Comparison of ENCODE assay signal across 2 cellular contexts in the genomic region with DNA sequence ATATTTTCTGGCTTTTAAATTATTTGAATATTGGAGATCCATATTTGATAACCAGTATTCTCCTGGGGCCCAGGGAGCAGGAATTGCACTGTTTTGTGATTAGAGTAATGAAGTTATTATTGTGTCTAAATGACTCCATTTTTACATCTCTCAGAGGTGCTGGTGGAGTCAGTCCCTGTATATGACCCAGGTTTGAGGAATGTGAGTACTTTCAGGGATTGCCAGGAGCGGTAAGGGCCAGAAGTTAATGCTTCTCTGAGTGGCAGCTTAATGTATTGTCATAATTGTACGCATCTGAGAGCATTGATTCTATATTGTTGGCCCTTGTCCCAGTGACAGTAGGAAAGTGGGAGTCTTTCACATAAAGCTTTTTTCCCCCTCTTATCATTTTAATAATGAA.
A peak's percentile ranks its signal among the peaks of the same experiment; 100 is the strongest.
TF ChIP-seq lines count a peak whose summit lies in the region.

No MANE protein-coding gene starts in this region.

TF ChIP-seq in SK-N-SH treated with all-trans-retinoic acid at 6 μM for 48 hours, 23 proteins besides CTCF, POLR2A, EP300 and RAD21 (continued from another document):
- TF ChIP-seq, protein P1, sequence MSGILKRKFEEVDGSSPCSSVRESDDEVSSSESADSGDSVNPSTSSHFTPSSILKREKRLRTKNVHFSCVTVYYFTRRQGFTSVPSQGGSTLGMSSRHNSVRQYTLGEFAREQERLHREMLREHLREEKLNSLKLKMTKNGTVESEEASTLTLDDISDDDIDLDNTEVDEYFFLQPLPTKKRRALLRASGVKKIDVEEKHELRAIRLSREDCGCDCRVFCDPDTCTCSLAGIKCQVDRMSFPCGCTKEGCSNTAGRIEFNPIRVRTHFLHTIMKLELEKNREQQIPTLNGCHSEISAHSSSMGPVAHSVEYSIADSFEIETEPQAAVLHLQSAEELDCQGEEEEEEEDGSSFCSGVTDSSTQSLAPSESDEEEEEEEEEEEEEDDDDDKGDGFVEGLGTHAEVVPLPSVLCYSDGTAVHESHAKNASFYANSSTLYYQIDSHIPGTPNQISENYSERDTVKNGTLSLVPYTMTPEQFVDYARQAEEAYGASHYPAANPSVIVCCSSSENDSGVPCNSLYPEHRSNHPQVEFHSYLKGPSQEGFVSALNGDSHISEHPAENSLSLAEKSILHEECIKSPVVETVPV (CRISPR knock-in tag; IDR thresholded peaks at IDR 0.05) = no peak
- TF ChIP-seq TCF4 (CRISPR knock-in tag; IDR thresholded peaks at IDR 0.05; ENCODE audit: borderline replicate concordance) (no peak), ISL1 (CRISPR knock-in tag; IDR thresholded peaks at IDR 0.05) (0 out of 2 replicates have a peak, but pooled peaks have one; percentile 39), RARB (CRISPR knock-in tag; IDR thresholded peaks at IDR 0.05) (no peak), ZNF70 (CRISPR knock-in tag; IDR thresholded peaks at IDR 0.05) (no peak)
- TF ChIP-seq, protein P2, sequence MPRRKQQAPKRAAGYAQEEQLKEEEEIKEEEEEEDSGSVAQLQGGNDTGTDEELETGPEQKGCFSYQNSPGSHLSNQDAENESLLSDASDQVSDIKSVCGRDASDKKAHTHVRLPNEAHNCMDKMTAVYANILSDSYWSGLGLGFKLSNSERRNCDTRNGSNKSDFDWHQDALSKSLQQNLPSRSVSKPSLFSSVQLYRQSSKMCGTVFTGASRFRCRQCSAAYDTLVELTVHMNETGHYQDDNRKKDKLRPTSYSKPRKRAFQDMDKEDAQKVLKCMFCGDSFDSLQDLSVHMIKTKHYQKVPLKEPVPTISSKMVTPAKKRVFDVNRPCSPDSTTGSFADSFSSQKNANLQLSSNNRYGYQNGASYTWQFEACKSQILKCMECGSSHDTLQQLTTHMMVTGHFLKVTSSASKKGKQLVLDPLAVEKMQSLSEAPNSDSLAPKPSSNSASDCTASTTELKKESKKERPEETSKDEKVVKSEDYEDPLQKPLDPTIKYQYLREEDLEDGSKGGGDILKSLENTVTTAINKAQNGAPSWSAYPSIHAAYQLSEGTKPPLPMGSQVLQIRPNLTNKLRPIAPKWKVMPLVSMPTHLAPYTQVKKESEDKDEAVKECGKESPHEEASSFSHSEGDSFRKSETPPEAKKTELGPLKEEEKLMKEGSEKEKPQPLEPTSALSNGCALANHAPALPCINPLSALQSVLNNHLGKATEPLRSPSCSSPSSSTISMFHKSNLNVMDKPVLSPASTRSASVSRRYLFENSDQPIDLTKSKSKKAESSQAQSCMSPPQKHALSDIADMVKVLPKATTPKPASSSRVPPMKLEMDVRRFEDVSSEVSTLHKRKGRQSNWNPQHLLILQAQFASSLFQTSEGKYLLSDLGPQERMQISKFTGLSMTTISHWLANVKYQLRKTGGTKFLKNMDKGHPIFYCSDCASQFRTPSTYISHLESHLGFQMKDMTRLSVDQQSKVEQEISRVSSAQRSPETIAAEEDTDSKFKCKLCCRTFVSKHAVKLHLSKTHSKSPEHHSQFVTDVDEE (CRISPR knock-in tag; IDR thresholded peaks at IDR 0.05) = no peak
- TF ChIP-seq, protein P3, sequence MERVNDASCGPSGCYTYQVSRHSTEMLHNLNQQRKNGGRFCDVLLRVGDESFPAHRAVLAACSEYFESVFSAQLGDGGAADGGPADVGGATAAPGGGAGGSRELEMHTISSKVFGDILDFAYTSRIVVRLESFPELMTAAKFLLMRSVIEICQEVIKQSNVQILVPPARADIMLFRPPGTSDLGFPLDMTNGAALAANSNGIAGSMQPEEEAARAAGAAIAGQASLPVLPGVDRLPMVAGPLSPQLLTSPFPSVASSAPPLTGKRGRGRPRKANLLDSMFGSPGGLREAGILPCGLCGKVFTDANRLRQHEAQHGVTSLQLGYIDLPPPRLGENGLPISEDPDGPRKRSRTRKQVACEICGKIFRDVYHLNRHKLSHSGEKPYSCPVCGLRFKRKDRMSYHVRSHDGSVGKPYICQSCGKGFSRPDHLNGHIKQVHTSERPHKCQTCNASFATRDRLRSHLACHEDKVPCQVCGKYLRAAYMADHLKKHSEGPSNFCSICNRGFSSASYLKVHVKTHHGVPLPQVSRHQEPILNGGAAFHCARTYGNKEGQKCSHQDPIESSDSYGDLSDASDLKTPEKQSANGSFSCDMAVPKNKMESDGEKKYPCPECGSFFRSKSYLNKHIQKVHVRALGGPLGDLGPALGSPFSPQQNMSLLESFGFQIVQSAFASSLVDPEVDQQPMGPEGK (CRISPR knock-in tag; IDR thresholded peaks at IDR 0.05; ENCODE audit: borderline replicate concordance) = no peak

TF ChIP-seq in SK-N-SH, 30 proteins besides CTCF, POLR2A, EP300 and RAD21 (continued from another document):
- TF ChIP-seq, protein P4, sequence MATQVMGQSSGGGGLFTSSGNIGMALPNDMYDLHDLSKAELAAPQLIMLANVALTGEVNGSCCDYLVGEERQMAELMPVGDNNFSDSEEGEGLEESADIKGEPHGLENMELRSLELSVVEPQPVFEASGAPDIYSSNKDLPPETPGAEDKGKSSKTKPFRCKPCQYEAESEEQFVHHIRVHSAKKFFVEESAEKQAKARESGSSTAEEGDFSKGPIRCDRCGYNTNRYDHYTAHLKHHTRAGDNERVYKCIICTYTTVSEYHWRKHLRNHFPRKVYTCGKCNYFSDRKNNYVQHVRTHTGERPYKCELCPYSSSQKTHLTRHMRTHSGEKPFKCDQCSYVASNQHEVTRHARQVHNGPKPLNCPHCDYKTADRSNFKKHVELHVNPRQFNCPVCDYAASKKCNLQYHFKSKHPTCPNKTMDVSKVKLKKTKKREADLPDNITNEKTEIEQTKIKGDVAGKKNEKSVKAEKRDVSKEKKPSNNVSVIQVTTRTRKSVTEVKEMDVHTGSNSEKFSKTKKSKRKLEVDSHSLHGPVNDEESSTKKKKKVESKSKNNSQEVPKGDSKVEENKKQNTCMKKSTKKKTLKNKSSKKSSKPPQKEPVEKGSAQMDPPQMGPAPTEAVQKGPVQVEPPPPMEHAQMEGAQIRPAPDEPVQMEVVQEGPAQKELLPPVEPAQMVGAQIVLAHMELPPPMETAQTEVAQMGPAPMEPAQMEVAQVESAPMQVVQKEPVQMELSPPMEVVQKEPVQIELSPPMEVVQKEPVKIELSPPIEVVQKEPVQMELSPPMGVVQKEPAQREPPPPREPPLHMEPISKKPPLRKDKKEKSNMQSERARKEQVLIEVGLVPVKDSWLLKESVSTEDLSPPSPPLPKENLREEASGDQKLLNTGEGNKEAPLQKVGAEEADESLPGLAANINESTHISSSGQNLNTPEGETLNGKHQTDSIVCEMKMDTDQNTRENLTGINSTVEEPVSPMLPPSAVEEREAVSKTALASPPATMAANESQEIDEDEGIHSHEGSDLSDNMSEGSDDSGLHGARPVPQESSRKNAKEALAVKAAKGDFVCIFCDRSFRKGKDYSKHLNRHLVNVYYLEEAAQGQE (IDR thresholded peaks at IDR 0.05; ENCODE audit: low read depth, low read length) = no peak
- no peak for TF ChIP-seq JUND (IDR thresholded peaks at IDR 0.05)
- no peak for TF ChIP-seq FOXM1 (IDR thresholded peaks at IDR 0.05; ENCODE audit: low read depth)
- TF ChIP-seq RFX5 (IDR thresholded peaks at IDR 0.05; ENCODE audit: low read length) = no peak
- no peak for TF ChIP-seq FOXJ3 (CRISPR knock-in tag; IDR thresholded peaks at IDR 0.05)
- no peak for TF ChIP-seq TCF12 (IDR thresholded peaks at IDR 0.05)
- TF ChIP-seq, protein P5, sequence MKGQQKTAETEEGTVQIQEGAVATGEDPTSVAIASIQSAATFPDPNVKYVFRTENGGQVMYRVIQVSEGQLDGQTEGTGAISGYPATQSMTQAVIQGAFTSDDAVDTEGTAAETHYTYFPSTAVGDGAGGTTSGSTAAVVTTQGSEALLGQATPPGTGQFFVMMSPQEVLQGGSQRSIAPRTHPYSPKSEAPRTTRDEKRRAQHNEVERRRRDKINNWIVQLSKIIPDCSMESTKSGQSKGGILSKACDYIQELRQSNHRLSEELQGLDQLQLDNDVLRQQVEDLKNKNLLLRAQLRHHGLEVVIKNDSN (IDR thresholded peaks at IDR 0.05; ENCODE audit: borderline replicate concordance, low read depth) = no peak
- TF ChIP-seq GATA2 (CRISPR knock-in tag; IDR thresholded peaks at IDR 0.05) = no peak
- TF ChIP-seq, protein P6, sequence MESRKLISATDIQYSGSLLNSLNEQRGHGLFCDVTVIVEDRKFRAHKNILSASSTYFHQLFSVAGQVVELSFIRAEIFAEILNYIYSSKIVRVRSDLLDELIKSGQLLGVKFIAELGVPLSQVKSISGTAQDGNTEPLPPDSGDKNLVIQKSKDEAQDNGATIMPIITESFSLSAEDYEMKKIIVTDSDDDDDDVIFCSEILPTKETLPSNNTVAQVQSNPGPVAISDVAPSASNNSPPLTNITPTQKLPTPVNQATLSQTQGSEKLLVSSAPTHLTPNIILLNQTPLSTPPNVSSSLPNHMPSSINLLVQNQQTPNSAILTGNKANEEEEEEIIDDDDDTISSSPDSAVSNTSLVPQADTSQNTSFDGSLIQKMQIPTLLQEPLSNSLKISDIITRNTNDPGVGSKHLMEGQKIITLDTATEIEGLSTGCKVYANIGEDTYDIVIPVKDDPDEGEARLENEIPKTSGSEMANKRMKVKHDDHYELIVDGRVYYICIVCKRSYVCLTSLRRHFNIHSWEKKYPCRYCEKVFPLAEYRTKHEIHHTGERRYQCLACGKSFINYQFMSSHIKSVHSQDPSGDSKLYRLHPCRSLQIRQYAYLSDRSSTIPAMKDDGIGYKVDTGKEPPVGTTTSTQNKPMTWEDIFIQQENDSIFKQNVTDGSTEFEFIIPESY (IDR thresholded peaks at IDR 0.05; ENCODE audit: borderline replicate concordance, low read depth) = no peak
- TF ChIP-seq, protein P7, sequence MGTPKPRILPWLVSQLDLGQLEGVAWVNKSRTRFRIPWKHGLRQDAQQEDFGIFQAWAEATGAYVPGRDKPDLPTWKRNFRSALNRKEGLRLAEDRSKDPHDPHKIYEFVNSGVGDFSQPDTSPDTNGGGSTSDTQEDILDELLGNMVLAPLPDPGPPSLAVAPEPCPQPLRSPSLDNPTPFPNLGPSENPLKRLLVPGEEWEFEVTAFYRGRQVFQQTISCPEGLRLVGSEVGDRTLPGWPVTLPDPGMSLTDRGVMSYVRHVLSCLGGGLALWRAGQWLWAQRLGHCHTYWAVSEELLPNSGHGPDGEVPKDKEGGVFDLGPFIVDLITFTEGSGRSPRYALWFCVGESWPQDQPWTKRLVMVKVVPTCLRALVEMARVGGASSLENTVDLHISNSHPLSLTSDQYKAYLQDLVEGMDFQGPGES (IDR thresholded peaks at IDR 0.05; ENCODE audit: low read depth, low read length) = no peak
- no peak for TF ChIP-seq SIN3A (IDR thresholded peaks at IDR 0.05; ENCODE audit: borderline replicate concordance, low read depth, low read length)
- no peak for TF ChIP-seq EZH2phosphoT487 (IDR thresholded peaks at IDR 0.05; ENCODE audit: borderline replicate concordance, low read depth)
- TF ChIP-seq, protein P8, sequence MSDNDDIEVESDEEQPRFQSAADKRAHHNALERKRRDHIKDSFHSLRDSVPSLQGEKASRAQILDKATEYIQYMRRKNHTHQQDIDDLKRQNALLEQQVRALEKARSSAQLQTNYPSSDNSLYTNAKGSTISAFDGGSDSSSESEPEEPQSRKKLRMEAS (IDR thresholded peaks at IDR 0.05; ENCODE audit: low read depth) = no peak
- TF ChIP-seq SMC3 (IDR thresholded peaks at IDR 0.05; ENCODE audit: low read depth, low read length) = no peak
- no peak for TF ChIP-seq RCOR1 (IDR thresholded peaks at IDR 0.05; ENCODE audit: low read length)
- TF ChIP-seq TEAD4 (IDR thresholded peaks at IDR 0.05; ENCODE audit: borderline replicate concordance, insufficient read depth) = no peak
- TF ChIP-seq POLR2AphosphoS5 (IDR thresholded peaks at IDR 0.05; ENCODE audit: low read depth, low read length) = no peak
